Comparison of ENCODE assay signal across 27 cellular contexts in genomic region chr3:66504761-66505641, GRCh38. TPM values are rescaled to one million over a fixed set of nuclear protein-coding genes. Genes with fewer than 3 reads are reported as not detected.
A peak's percentile ranks its signal among the peaks of the same experiment; 100 is the strongest.
DNase-seq lines count a peak whose midpoint lies in the region; ATAC-seq, FAIRE-seq and TF ChIP-seq lines count a peak whose summit lies in the region.
"Had no signal": no experiment of that assay in that cellular context is flagged by ENCODE, and none has a peak within 500 bp of the region (broad histone marks: within the 10 kb centered on the region; RNA-seq: fewer than 3 reads in every experiment).

No MANE protein-coding gene starts in this region.

- H3K27me3 ChIP-seq in Caco-2 (replicated peaks; ENCODE audit: control insufficient read depth, insufficient read depth, low read length) (no peaks in the 10 kb centered on the region), colonic mucosa (no peaks in the 10 kb centered on the region), HepG2 (ENCODE audit: control insufficient read depth in 1 of 2, insufficient read depth in 2 of 2, low read length in 2 of 2) (peaks cover 0 to 14% of the 10 kb centered on the region in 2 experiments; a peak in 3 of 5 replicates), sigmoid colon (no peaks in the 10 kb centered on the region)
- H3K27me3 ChIP-seq: esophagus squamous epithelium had no signal

- no peaks in the 10 kb centered on the region for H3K9me3 ChIP-seq in Caco-2
- H3K9me3 ChIP-seq in colonic mucosa: no peaks in the 10 kb centered on the region
- no peaks in the 10 kb centered on the region for H3K9me3 ChIP-seq in HepG2 (ENCODE audit: low read length)
- no peaks in the 10 kb centered on the region for H3K9me3 ChIP-seq in sigmoid colon
- H3K9me3 ChIP-seq: esophagus squamous epithelium, lower lobe of right lung had no signal

- peak overlapping the region; percentile 54 for H3K4me2 ChIP-seq in HepG2 (ENCODE audit: low read depth, low read length)

- H3K4me3 Mint-ChIP-seq in Caco-2 (ENCODE audit: unreplicated experiment): peak overlapping the region; percentile 34
- H3K4me3 Mint-ChIP-seq: activated CD4-positive, alpha-beta memory T cell treated with anti-CD3 and anti-CD28 coated beads, Interleukin-2, amount 10 ng/mL, durations not matched to agents 7 days and 5 days; activated naive CD8-positive, alpha-beta T cell; immature natural killer cell had no signal

- H3K36me3 Mint-ChIP-seq in Caco-2 (ENCODE audit: insufficient read depth, unreplicated experiment): no peaks in the 10 kb centered on the region
- H3K36me3 Mint-ChIP-seq: activated naive CD8-positive, alpha-beta T cell; immature natural killer cell had no signal

- TF ChIP-seq EP300 in HepG2 (IDR thresholded peaks at IDR 0.05; ENCODE audit: low read depth in 2 of 2, low read length in 2 of 2) (no peak), HepG2 (CRISPR knock-in tag; IDR thresholded peaks at IDR 0.05; ENCODE audit: borderline replicate concordance) (no peak), sigmoid colon (IDR thresholded peaks at IDR 0.05) (no peak)

- intact Hi-C loops in Caco-2 (cut with micrococcal nuclease; ENCODE audit: unreplicated experiment) (loop anchor here (5.0 to 10.0 kb wide), 2 partner anchors 210 to 312 kb away; no protein-coding TSS in a partner anchor), colonic mucosa (cut with DNase I) (no loop called here), HepG2 (cut with micrococcal nuclease; ENCODE audit: unreplicated experiment) (loop anchor here (5.0 to 10.0 kb wide), 3 partner anchors 63 to 317 kb away; no protein-coding TSS in a partner anchor), sigmoid colon (cut with DNase I) (loop anchor here (5.0 kb wide), 4 partner anchors 53 to 468 kb away; partner anchors contain the start of gene MAGI1)

- peaks cover 1% of the 10 kb centered on the region for H3K79me2 ChIP-seq in HepG2 (ENCODE audit: insufficient read depth, low read length)

- BruUV-seq in Caco-2 (replicated peaks; lab: Mats Ljungman, UMichigan): no TSS peak
- no TSS peak for BruUV-seq in HepG2 (replicated peaks; lab: Mats Ljungman, UMichigan)

- CTCF ChIA-PET in Caco-2 (lab: Charles Lee) (interaction anchor here (0.6 kb wide), 1 partner anchor 1877 kb away, joined by 3 read pairs; no protein-coding TSS in a partner anchor), HepG2 (lab: Yijun Ruan, JAX; ENCODE audit: low intra/inter-chr PET ratio, low total read pairs) (no interaction called here)

- TF ChIP-seq RAD21 in HepG2 (CRISPR knock-in tag; IDR thresholded peaks at IDR 0.05): no peak

- H3K9me3 Mint-ChIP-seq in Caco-2 (ENCODE audit: unreplicated experiment): no peaks in the 10 kb centered on the region
- H3K9me3 Mint-ChIP-seq: activated CD4-positive, alpha-beta memory T cell treated with anti-CD3 and anti-CD28 coated beads, Interleukin-2, amount 10 ng/mL, durations not matched to agents 7 days and 5 days; immature natural killer cell; neural crest cell had no signal

- H3K27ac ChIP-seq in colonic mucosa (no peak overlapping the region), HepG2 (ENCODE audit: extremely low read length, insufficient read depth, low read length) (no peak overlapping the region), sigmoid colon (peak overlapping the region; percentile 10 to 90 (median 48))
- H3K27ac ChIP-seq: esophagus squamous epithelium, lower lobe of right lung, RWPE1 had no signal

- no peak for TF ChIP-seq CTCF in Caco-2 (IDR thresholded peaks at IDR 0.05; ENCODE audit: insufficient read depth in 1 of 2, low read depth in 1 of 2, low read length in 1 of 2, severe bottlenecking in 1 of 2, unreplicated experiment in 1 of 2)
- TF ChIP-seq CTCF in colonic mucosa (IDR thresholded peaks at IDR 0.05): no peak
- no peak for TF ChIP-seq CTCF in HepG2 (CRISPR knock-in tag; IDR thresholded peaks at IDR 0.05)
- no peak for TF ChIP-seq CTCF in sigmoid colon (IDR thresholded peaks at IDR 0.05)

- peak in 1 of 2 experiments; percentile 31 for DNase-seq in Caco-2
- peak; percentile 46 for DNase-seq in colonic mucosa
- DNase-seq in HepG2 (ENCODE audit: low spot score): no peak
- no peak for DNase-seq in sigmoid colon
- DNase-seq in HuH-7 (ENCODE audit: low spot score): no peak
- DNase-seq in AG08395 (ENCODE audit: low spot score): no peak
- no peak for DNase-seq in NAMALWA (ENCODE audit: low spot score)
- DNase-seq: activated CD4-positive, alpha-beta memory T cell treated with anti-CD3 and anti-CD28 coated beads, Interleukin-2, amount 10 ng/mL, durations not matched to agents 7 days and 5 days; activated CD4-positive, alpha-beta T cell treated with anti-CD3 and anti-CD28 coated beads for 1 hour; anterior cingulate cortex; DMS53; esophagus squamous epithelium; foreskin melanocyte; hypothalamus; immature natural killer cell; lower lobe of right lung; NCI-H1417 treated with DMSO at 0.1 percent for 48 hours; NCI-H345; NCI-H748 treated with DMSO at 0.1 percent for 48 hours; stimulated activated naive CD8-positive, alpha-beta T cell treated with anti-CD3 and anti-CD28 coated beads, Interleukin-15, Interleukin-2, amounts not matched to agents 100 U/mL and 50 U/mL, for 24 hours had no signal

- WGBS in HepG2 (ENCODE audit: low lambda C conversion rate): 5% methylated on average over 7 of the region's 7 CpGs
- 18 to 68% methylated on average over 7 of the region's 7 CpGs for WGBS in sigmoid colon, 2 donors

- H3K36me3 ChIP-seq in Caco-2 (ENCODE audit: control insufficient read depth, insufficient read depth, low read length) (no peaks in the 10 kb centered on the region), colonic mucosa (no peaks in the 10 kb centered on the region), HepG2 (replicated peaks in 1 of 2; ENCODE audit: control insufficient read depth in 1 of 2, insufficient read depth in 2 of 2, low read length in 2 of 2) (no peaks in the 10 kb centered on the region), sigmoid colon (no peaks in the 10 kb centered on the region)
- H3K36me3 ChIP-seq: esophagus squamous epithelium, lower lobe of right lung had no signal

- no peak for ATAC-seq in HepG2
- no peak for ATAC-seq in HG02973 (IDR thresholded peaks at IDR 0.05; ENCODE audit: unreplicated experiment)
- ATAC-seq: lower lobe of right lung; SK-N-SH treated with all-trans-retinoic acid at 6 μM for 48 hours; stimulated activated naive CD8-positive, alpha-beta T cell treated with anti-CD3 and anti-CD28 coated beads, Interleukin-15, Interleukin-2, amounts not matched to agents 100 U/mL and 50 U/mL, for 24 hours had no signal

- H3K9ac ChIP-seq in colonic mucosa (ENCODE audit: low read depth in 2 of 2, low read length in 2 of 2) (peak overlapping the region in 1 of 2 donors; percentile 51), HepG2 (ENCODE audit: insufficient read depth, low read depth, low read length) (no peak overlapping the region)

- no peak overlapping the region for H3K4me3 ChIP-seq in Caco-2 (ENCODE audit: low read depth, low read length)
- no peak overlapping the region for H3K4me3 ChIP-seq in colonic mucosa
- H3K4me3 ChIP-seq in HepG2 (replicated peaks in 1 of 3; ENCODE audit: insufficient read depth in 1 of 3, low read depth in 2 of 3, low read length in 3 of 3): peak overlapping the region in 1 of 3 experiments; percentile 27; a peak in 1 of 6 replicates
- no peak overlapping the region for H3K4me3 ChIP-seq in sigmoid colon
- H3K4me3 ChIP-seq: esophagus squamous epithelium, lower lobe of right lung had no signal

- H2AFZ ChIP-seq in HepG2 (ENCODE audit: low read length): no peak overlapping the region

- TF ChIP-seq POLR2A in HepG2 (IDR thresholded peaks at IDR 0.05; ENCODE audit: insufficient read depth in 1 of 2, low read depth in 2 of 2, low read length in 2 of 2): no peak
- TF ChIP-seq POLR2A in sigmoid colon (IDR thresholded peaks at IDR 0.05): no peak

- H3K27me3 Mint-ChIP-seq in Caco-2 (ENCODE audit: insufficient read depth, unreplicated experiment): no peaks in the 10 kb centered on the region

- peak overlapping the region; percentile 17 for H3K27ac Mint-ChIP-seq in Caco-2 (ENCODE audit: unreplicated experiment)
- H3K27ac Mint-ChIP-seq: activated CD4-positive, alpha-beta memory T cell treated with anti-CD3 and anti-CD28 coated beads, Interleukin-2, amount 10 ng/mL, durations not matched to agents 7 days and 5 days; activated naive CD8-positive, alpha-beta T cell; immature natural killer cell had no signal

- peaks cover 16% of the 10 kb centered on the region for H3K4me1 Mint-ChIP-seq in Caco-2 (ENCODE audit: low read depth, unreplicated experiment)

- no peaks in the 10 kb centered on the region for H4K20me1 ChIP-seq in HepG2 (ENCODE audit: insufficient read depth, low read length)

- H3K4me1 ChIP-seq in Caco-2 (peaks cover 18% of the 10 kb centered on the region), colonic mucosa (peaks cover 7% of the 10 kb centered on the region), HepG2 (ENCODE audit: insufficient read depth, low read length) (peaks cover 37% of the 10 kb centered on the region), sigmoid colon (peaks cover 0 to 35% (median 32%) of the 10 kb centered on the region in 4 donors)

- no peak for FAIRE-seq in HepG2 (lab: Jason Lieb, UNC)
- FAIRE-seq: G401.6, H54 had no signal

- POLR2A ChIA-PET in Caco-2 (lab: Charles Lee) (no interaction called here), HepG2 (lab: Yijun Ruan, JAX) (interaction anchor here (0.6 to 2.7 kb wide), 4 partner anchors 24 to 505 kb away, joined by 3 to 9 read pairs (median 4); no protein-coding TSS in a partner anchor)

- in situ Hi-C loops in HepG2 (cut with HindIII; ENCODE audit: extremely low pct_ligation_motif_present, low pct_unique_long_range_greater_than_20kb): no loop called here

RNA-seq across cellular contexts. Expression of gene LRIG1, which starts 4.2 kb away (rescaled TPM):
- 43.4 and 47.0 TPM in 2 replicates for total RNA-seq in Caco-2 (2022)
- 10 to 100 TPM; 43.9 to 57.5 TPM for total RNA-seq in colonic mucosa
- total RNA-seq in HepG2 (2016; rRNA removed; fragmentation: Illumina TruSeq; extraction: Trizol): 16.3 and 24.8 TPM in 2 replicates
- total RNA-seq in HepG2 (2016; cell fraction: cytosol; rRNA removed; fragmentation: Illumina TruSeq; extraction: Trizol; ENCODE audit: low read depth): 24.3 and 29.3 TPM in 2 replicates
- total RNA-seq in HepG2 (2016; cell fraction: insoluble cytoplasmic fraction; rRNA removed; fragmentation: Illumina TruSeq; extraction: Trizol): 14.1 and 27.5 TPM in 2 replicates
- 13.9 and 14.8 TPM in 2 replicates for total RNA-seq in HepG2 (2016; cell fraction: membrane; rRNA removed; fragmentation: Illumina TruSeq; extraction: Trizol)
- total RNA-seq in HepG2 (2016; cell fraction: nucleus; rRNA removed; fragmentation: Illumina TruSeq; extraction: Trizol): 30.1 and 36.3 TPM in 2 replicates
- polyA plus RNA-seq in HepG2 (2011; rRNA removed): 17.8 and 23.5 TPM in 2 replicates
- 15.1 TPM in 2 replicates for polyA plus RNA-seq in HepG2 (2011; cell fraction: cytosol; rRNA removed)
- 38.4 and 48.0 TPM in 2 replicates for polyA plus RNA-seq in HepG2 (2011; cell fraction: nucleus; rRNA removed)
- polyA plus RNA-seq in HepG2 (2012): 18.0 and 20.2 TPM in 2 replicates
- polyA plus RNA-seq in HepG2 (2016; cell fraction: cytosol; fragmentation: Illumina TruSeq; extraction: Trizol; ENCODE audit: low read depth): 0.89 and 1.1 TPM in 2 replicates
- 10.0 and 13.0 TPM in 2 replicates for polyA plus RNA-seq in HepG2 (2016; cell fraction: insoluble cytoplasmic fraction; fragmentation: Illumina TruSeq; extraction: Trizol; ENCODE audit: low read depth)
- polyA plus RNA-seq in HepG2 (2016; cell fraction: membrane; fragmentation: Illumina TruSeq; extraction: Trizol; ENCODE audit: low read depth): 3.6 and 4.4 TPM in 2 replicates
- polyA plus RNA-seq in HepG2 (2016; cell fraction: nucleus; fragmentation: Illumina TruSeq; extraction: Trizol; ENCODE audit: insufficient read depth, low read depth): 39.1 and 41.4 TPM in 2 replicates
- 0.94 and 60.0 TPM in 2 replicates for polyA minus RNA-seq in HepG2 (2011; rRNA and poly(A)+ RNA removed; ENCODE audit: low replicate concordance)
- 12.2 and 17.4 TPM in 2 replicates for polyA minus RNA-seq in HepG2 (2011; cell fraction: cytosol; rRNA and poly(A)+ RNA removed)
- polyA minus RNA-seq in HepG2 (2011; cell fraction: nucleus; rRNA and poly(A)+ RNA removed): 26.6 and 27.2 TPM in 2 replicates
- 100 to 1,000 TPM; 150 to 226 (median 210) TPM for total RNA-seq in sigmoid colon
- polyA plus RNA-seq in sigmoid colon: 10 to 100 TPM in 1 of 3 donors, 1 to 10 TPM in 2; 4.2 to 36.1 (median 6.0) TPM

Comparison
In these comparisons a context has a peak if more than half of its experiments do, and no peak if none do; other contexts are left out.
1. H3K27ac ChIP-seq: peak in sigmoid colon (4 of 4); none in colonic mucosa (single experiment) and HepG2 (single experiment).